8 cellular contexts compared by ENCODE assay signal in the genomic region with DNA sequence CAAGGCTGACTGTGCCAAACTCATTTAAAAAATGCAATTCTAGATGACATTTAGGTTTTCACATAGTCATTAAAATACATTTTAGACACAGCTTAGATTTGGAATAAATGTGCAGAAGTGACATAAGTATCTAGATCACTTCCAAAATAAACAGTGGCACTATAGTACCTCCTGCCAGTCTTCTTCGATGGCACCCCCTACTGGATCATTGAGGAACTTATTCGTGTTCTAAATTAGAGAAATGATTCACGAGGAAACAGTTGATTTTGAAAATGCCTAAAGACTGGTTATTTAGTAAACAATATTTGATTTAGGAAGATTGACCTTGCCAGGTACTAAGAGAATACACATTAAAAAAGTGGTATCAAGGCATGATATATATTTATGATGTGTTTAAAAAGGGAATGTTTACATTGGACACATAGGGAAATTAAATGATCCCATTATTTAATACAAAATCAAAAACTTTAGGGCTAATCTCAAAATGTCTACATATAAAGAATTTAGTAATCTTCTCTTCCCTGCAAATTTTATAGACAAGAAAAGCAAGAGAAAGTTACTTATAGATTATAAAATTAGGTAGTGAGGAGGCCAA.
DNase-seq lines count a peak whose midpoint lies in the region; ATAC-seq and TF ChIP-seq lines count a peak whose summit lies in the region.

No MANE protein-coding gene starts in this region.

- no peak for TF ChIP-seq POLR2A in breast epithelium (IDR thresholded peaks at IDR 0.05)
- no peak for TF ChIP-seq POLR2A in vagina (IDR thresholded peaks at IDR 0.05)

- H3K9me3 ChIP-seq in breast epithelium (no peaks in the 10 kb centered on the region), left lung (no peaks in the 10 kb centered on the region), vagina (no peaks in the 10 kb centered on the region)

- DNase-seq in COLO829 (ENCODE audit: low spot score) = peak; percentile 35
- peak; percentile 37 for DNase-seq in NCI-H774 (lab: John Stamatoyannopoulos, UW)
- DNase-seq in breast epithelium (ENCODE audit: low spot score in 2 of 2) = no peak
- no peak for DNase-seq in left lung
- DNase-seq in vagina (ENCODE audit: extremely low spot score in 2 of 2) = no peak
- no peak for DNase-seq in posterior vena cava (ENCODE audit: low spot score)

- TF ChIP-seq CTCF in breast epithelium (IDR thresholded peaks at IDR 0.05) (peak; percentile 32 to 53 (median 43)), left lung (IDR thresholded peaks at IDR 0.05) (peak; percentile 49 to 81), vagina (IDR thresholded peaks at IDR 0.05) (peak in 1 of 3 experiments; percentile 39)

- H3K4me3 ChIP-seq in breast epithelium (no peak overlapping the region), left lung (no peak overlapping the region), vagina (no peak overlapping the region)

- intact Hi-C loops in breast epithelium (cut with DNase I; ENCODE audit: low total_unique reads) = loop anchor here (5.0 kb wide), 1 partner anchor 610 kb away; no protein-coding TSS in a partner anchor
- intact Hi-C loops in left lung (cut with DNase I) = no loop called here
- intact Hi-C loops in vagina (cut with DNase I) = no loop called here
- intact Hi-C loops in posterior vena cava (cut with DNase I) = loop anchor here in 1 of 2 donors (5.0 kb wide), 1 partner anchor 85 kb away; no protein-coding TSS in a partner anchor

- H3K4me1 ChIP-seq in breast epithelium = no peaks in the 10 kb centered on the region
- no peaks in the 10 kb centered on the region for H3K4me1 ChIP-seq in left lung
- H3K4me1 ChIP-seq in vagina = no peaks in the 10 kb centered on the region

- ATAC-seq in GM18907 (IDR thresholded peaks at IDR 0.05; ENCODE audit: unreplicated experiment) (peak; percentile 77), HG03378 (IDR thresholded peaks at IDR 0.05; ENCODE audit: unreplicated experiment) (peak; percentile 83), left lung (peak; percentile 77)

- no peak overlapping the region for H3K27ac ChIP-seq in breast epithelium
- H3K27ac ChIP-seq in left lung = no peak overlapping the region
- H3K27ac ChIP-seq in vagina = no peak overlapping the region

- H3K36me3 ChIP-seq in breast epithelium = no peaks in the 10 kb centered on the region
- H3K36me3 ChIP-seq in left lung = no peaks in the 10 kb centered on the region
- no peaks in the 10 kb centered on the region for H3K36me3 ChIP-seq in vagina

- no peaks in the 10 kb centered on the region for H3K27me3 ChIP-seq in breast epithelium
- H3K27me3 ChIP-seq in left lung = no peaks in the 10 kb centered on the region
- no peaks in the 10 kb centered on the region for H3K27me3 ChIP-seq in vagina

Comparison
In these comparisons a context has a peak if more than half of its experiments do, and no peak if none do; other contexts are left out.
1. DNase-seq: peak in COLO829 (single experiment) and NCI-H774 (single experiment); none in breast epithelium (0 of 2), left lung (0 of 2), vagina (0 of 2) and posterior vena cava (single experiment).
2. Peak in every context shown above with its lines, with median percentiles within 50 percentile points of each other: ATAC-seq.